Comparison of ENCODE assay signal across 19 cellular contexts in the genomic region with DNA sequence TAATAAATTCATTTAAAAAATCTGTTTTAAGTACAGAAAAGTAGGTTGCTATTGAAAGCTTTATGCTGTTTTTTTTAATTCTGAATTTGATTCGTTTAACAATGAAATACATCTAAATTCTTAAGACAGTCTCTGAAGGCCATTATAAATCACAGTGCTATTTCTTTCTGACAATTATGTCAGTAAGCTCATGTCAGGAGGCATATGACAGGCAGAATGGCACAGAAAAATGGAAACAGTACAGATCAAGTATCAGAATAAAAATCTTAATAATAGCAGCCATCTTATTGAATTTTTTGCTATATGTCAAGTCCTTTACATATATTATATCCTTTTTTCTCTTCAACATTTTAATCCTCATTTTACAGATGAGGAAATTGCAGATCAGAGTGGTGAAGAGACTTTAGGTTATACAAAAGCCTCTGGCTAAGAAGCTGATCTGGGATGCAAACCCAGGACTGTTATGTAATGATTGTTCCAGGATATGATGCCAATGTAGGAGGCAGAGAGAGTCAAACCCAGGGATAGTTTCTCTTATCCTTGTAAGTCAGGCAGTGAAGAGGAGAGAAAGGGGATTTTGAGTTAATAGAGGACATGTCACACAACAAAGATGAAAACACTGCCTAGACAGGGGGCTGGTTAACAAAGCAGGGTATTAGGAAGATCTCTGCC.
DNase-seq lines count a peak whose midpoint lies in the region; ATAC-seq and TF ChIP-seq lines count a peak whose summit lies in the region.
"Had no signal": no experiment of that assay in that cellular context is flagged by ENCODE, and none has a peak within 500 bp of the region (broad histone marks: within the 10 kb centered on the region; RNA-seq: fewer than 3 reads in every experiment).

No MANE protein-coding gene starts in this region.

- no peak for ATAC-seq in GM19023 (IDR thresholded peaks at IDR 0.05; ENCODE audit: unreplicated experiment)
- ATAC-seq: GM12878, HCT116, PC-3 had no signal

- POLR2A ChIA-PET in HEK293T (lab: Yijun Ruan, JAX): no interaction called here

- H3K27ac ChIP-seq in caudate nucleus (ENCODE audit: low read depth, low read length): peak overlapping the region; percentile 54
- H3K27ac ChIP-seq in substantia nigra (ENCODE audit: low read depth, low read length, poor library complexity, severe bottlenecking): peak overlapping the region; percentile 11

- CTCF ChIA-PET in HEK293T (lab: Yijun Ruan, JAX): no interaction called here

- in situ Hi-C loops in G401 (cut with HindIII; ENCODE audit: low sequenced_read_pairs): no loop called here

- DNase-seq in G401 (ENCODE audit: low spot score) (peak; percentile 87), caudate nucleus (lab: John Stamatoyannopoulos, UW) (peak in 5 of 61 donors; percentile 4 to 51 (median 31)), inferior parietal cortex (ENCODE audit: extremely low spot score) (peak; percentile 65), substantia nigra (lab: John Stamatoyannopoulos, UW) (no peak), HEK293T (ENCODE audit: extremely low spot score) (no peak), dedifferentiated amniotic fluid mesenchymal stem cell (ENCODE audit: extremely low spot score) (no peak)
- DNase-seq: BE2C; CD4-positive, CD25-positive, alpha-beta regulatory T cell; DMS79 treated with DMSO at 0.1 percent for 48 hours; GOT3; Kasumi-1; NCI-H187; NCI-H446; NCI-H526 treated with DMSO at 0.1 percent for 48 hours; PC-3; Right ventricle myocardium superior had no signal

TF ChIP-seq in HEK293T, 16 proteins besides CTCF, POLR2A, EP300 and RAD21:
- no peak for TF ChIP-seq HDGF (IDR thresholded peaks at IDR 0.05; ENCODE audit: borderline replicate concordance)
- TF ChIP-seq SUZ12 (IDR thresholded peaks at IDR 0.05): no peak
- no peak for TF ChIP-seq BHLHE40 (IDR thresholded peaks at IDR 0.05; ENCODE audit: borderline replicate concordance)
- TF ChIP-seq ELF4 (IDR thresholded peaks at IDR 0.05): no peak
- no peak for TF ChIP-seq FOXA1 (IDR thresholded peaks at IDR 0.05)
- TF ChIP-seq TARDBP (IDR thresholded peaks at IDR 0.05): no peak
- no peak for TF ChIP-seq ARNT (IDR thresholded peaks at IDR 0.05)
- no peak for TF ChIP-seq NFRKB (IDR thresholded peaks at IDR 0.05)
- no peak for TF ChIP-seq CTBP1 (IDR thresholded peaks at IDR 0.05; ENCODE audit: borderline replicate concordance)
- TF ChIP-seq SP1 (IDR thresholded peaks at IDR 0.05): no peak

Comparison
In these comparisons a context has a peak if more than half of its experiments do, and no peak if none do; other contexts are left out.
1. DNase-seq: peak in G401 (single experiment) and inferior parietal cortex (single experiment); none in substantia nigra (0 of 49), HEK293T (single experiment) and dedifferentiated amniotic fluid mesenchymal stem cell (single experiment).